Comparison of ENCODE assay signal across 28 cellular contexts in genomic region chr2:80151651-80152050, GRCh38.
"Had no signal": no experiment of that assay in that cellular context is flagged by ENCODE, and none has a peak within 500 bp of the region (broad histone marks: within the 10 kb centered on the region; RNA-seq: fewer than 3 reads in every experiment).

No MANE protein-coding gene starts in this region.

- H3K27ac ChIP-seq: left lung, lower lobe of right lung, pancreas, prostate gland, skin epidermis, stomach, testis, transverse colon, upper lobe of right lung had no signal

- H3K4me1 Mint-ChIP-seq: immature natural killer cell; nephron; stimulated activated naive B cell treated with anti-CD40 and anti-IgM and Interleukin-4, amounts not matched to agents 10 μg/mL and 1 μg/mL and 100 μg/mL, for 72 hours had no signal

- H3K4me3 ChIP-seq: left lung, lower lobe of right lung, pancreas, prostate gland, skin epidermis, stomach, testis, thyroid gland, transverse colon, upper lobe of right lung had no signal

- H3K27me3 Mint-ChIP-seq: stimulated activated naive B cell treated with anti-CD40 and anti-IgM and Interleukin-4, amounts not matched to agents 10 μg/mL and 1 μg/mL and 100 μg/mL, for 72 hours had no signal

- H3K27ac Mint-ChIP-seq: immature natural killer cell; naive thymus-derived CD8-positive, alpha-beta T cell; nephron; stimulated activated naive B cell treated with anti-CD40 and anti-IgM and Interleukin-4, amounts not matched to agents 10 μg/mL and 1 μg/mL and 100 μg/mL, for 72 hours had no signal

- H3K36me3 Mint-ChIP-seq: naive thymus-derived CD8-positive, alpha-beta T cell; stimulated activated naive B cell treated with anti-CD40 and anti-IgM and Interleukin-4, amounts not matched to agents 10 μg/mL and 1 μg/mL and 100 μg/mL, for 72 hours had no signal

- H3K27me3 ChIP-seq: left lung, pancreas, stomach, testis, thyroid gland, transverse colon, upper lobe of right lung had no signal

- ATAC-seq: left colon; left lung; lower lobe of right lung; naive thymus-derived CD8-positive, alpha-beta T cell; pancreas; right cardiac atrium; sciatic nerve; stimulated activated naive B cell treated with anti-CD40 and anti-IgM and Interleukin-4, amounts not matched to agents 10 μg/mL and 1 μg/mL and 100 μg/mL, for 72 hours; stimulated activated naive CD8-positive, alpha-beta T cell treated with anti-CD3 and anti-CD28 coated beads, Interleukin-15, Interleukin-2, amounts not matched to agents 100 U/mL and 50 U/mL, for 24 hours; upper lobe of right lung had no signal

- H3K4me3 Mint-ChIP-seq: immature natural killer cell; naive thymus-derived CD8-positive, alpha-beta T cell; nephron; stimulated activated naive B cell treated with anti-CD40 and anti-IgM and Interleukin-4, amounts not matched to agents 10 μg/mL and 1 μg/mL and 100 μg/mL, for 72 hours had no signal

- H3K4me1 ChIP-seq: left lung, lower lobe of right lung, pancreas, prostate gland, stomach, testis, transverse colon, upper lobe of right lung had no signal

- H3K9me3 ChIP-seq: left lung, lower lobe of right lung, pancreas, prostate gland, stomach, testis, thyroid gland, transverse colon, upper lobe of right lung had no signal

- H3K9me3 Mint-ChIP-seq: nephron had no signal

- H3K36me3 ChIP-seq: left lung, lower lobe of right lung, pancreas, prostate gland, stomach, thyroid gland, transverse colon, upper lobe of right lung had no signal

- DNase-seq: hypothalamus; immature natural killer cell; kidney; left colon; left lung; lower lobe of right lung; mammary epithelial cell; mesenchymal stem cell; naive thymus-derived CD8-positive, alpha-beta T cell; nucleus accumbens; pancreas; retina; right cardiac atrium; stimulated activated CD4-positive, alpha-beta T cell treated with anti-CD3 and anti-CD28 coated beads, Interleukin-12 subunit alpha, Interleukin-12 subunit beta, amount 100 ng/mL, for 4 hours; stimulated activated CD4-positive, alpha-beta T cell treated with anti-CD3 and anti-CD28 coated beads, Interleukin-15, amount 100 ng/mL, for 24 hours; stimulated activated CD4-positive, alpha-beta T cell treated with anti-CD3 and anti-CD28 coated beads, Interleukin-2, amount 100 ng/mL, for 24 hours; stimulated activated CD4-positive, alpha-beta T cell treated with anti-CD3 and anti-CD28 coated beads, Interleukin-4, amount 100 ng/mL, for 1 hour; stimulated activated naive B cell treated with anti-CD40 and anti-IgM and Interleukin-4, amounts not matched to agents 10 μg/mL and 1 μg/mL and 100 μg/mL, for 72 hours; stimulated activated naive CD8-positive, alpha-beta T cell treated with anti-CD3 and anti-CD28 coated beads, Interleukin-15, Interleukin-2, amounts not matched to agents 100 U/mL and 50 U/mL, for 24 hours; stomach; testis; thyroid gland; transverse colon; upper lobe of right lung had no signal
